In genomic region chr1:53766194-53766748, GRCh38 we compare ENCODE assay signal across 10 cellular contexts.
DNase-seq lines count a peak whose midpoint lies in the region; ATAC-seq and TF ChIP-seq lines count a peak whose summit lies in the region.
"Had no signal": no experiment of that assay in that cellular context is flagged by ENCODE, and none has a peak within 500 bp of the region (broad histone marks: within the 10 kb centered on the region; RNA-seq: fewer than 3 reads in every experiment).

No MANE protein-coding gene starts in this region.

- H3K4me1 ChIP-seq in subcutaneous abdominal adipose tissue (ENCODE audit: control insufficient read depth in 5 of 5, insufficient read depth in 5 of 5, low read length in 5 of 5), result peaks cover 0 to 9% (median 0%) of the 10 kb centered on the region in 5 donors
- H3K4me1 ChIP-seq: pancreas had no signal

- H3K4me3 ChIP-seq in subcutaneous abdominal adipose tissue (ENCODE audit: low read depth in 1 of 5, low read length in 5 of 5), result peak overlapping the region in 1 of 5 donors; percentile 37
- H3K4me3 ChIP-seq: pancreas had no signal

- H3K27ac ChIP-seq in VCaP, result peak overlapping the region; percentile 11; the same call in 1 of the 2 replicates
- peak overlapping the region; percentile 4 for H3K27ac ChIP-seq in subcutaneous abdominal adipose tissue (ENCODE audit: low read depth, low read length)
- H3K27ac ChIP-seq: pancreas, thoracic aorta had no signal

- H3K4me1 Mint-ChIP-seq in stimulated activated naive CD8-positive, alpha-beta T cell treated with anti-CD3 and anti-CD28 coated beads, Interleukin-15, Interleukin-2, amounts not matched to agents 100 ng/mL and 50 ng/mL, for 24 hours (ENCODE audit: low read depth), result peaks cover 21% of the 10 kb centered on the region

- H3K9me3 ChIP-seq in subcutaneous abdominal adipose tissue (ENCODE audit: control insufficient read depth in 5 of 5, low read length in 5 of 5), result no peaks in the 10 kb centered on the region
- H3K9me3 ChIP-seq: pancreas, thoracic aorta had no signal

- ATAC-seq in stimulated activated naive CD8-positive, alpha-beta T cell treated with anti-CD3 and anti-CD28 coated beads, Interleukin-15, Interleukin-2, amounts not matched to agents 100 U/mL and 50 U/mL, for 24 hours, result no peak
- ATAC-seq: pancreas had no signal

- peak overlapping the region; percentile 58 for H3K27ac Mint-ChIP-seq in stimulated activated naive CD8-positive, alpha-beta T cell treated with anti-CD3 and anti-CD28 coated beads, Interleukin-15, Interleukin-2, amounts not matched to agents 100 ng/mL and 50 ng/mL, for 24 hours

- no peaks in the 10 kb centered on the region for H3K27me3 ChIP-seq in subcutaneous abdominal adipose tissue (ENCODE audit: control insufficient read depth in 5 of 5, insufficient read depth in 4 of 5, low read length in 5 of 5)
- H3K27me3 ChIP-seq: pancreas had no signal

- no peak overlapping the region for H3K4me3 Mint-ChIP-seq in stimulated activated naive CD8-positive, alpha-beta T cell treated with anti-CD3 and anti-CD28 coated beads, Interleukin-15, Interleukin-2, amounts not matched to agents 100 ng/mL and 50 ng/mL, for 24 hours

- H3K36me3 Mint-ChIP-seq in stimulated activated naive CD8-positive, alpha-beta T cell treated with anti-CD3 and anti-CD28 coated beads, Interleukin-15, Interleukin-2, amounts not matched to agents 100 ng/mL and 50 ng/mL, for 24 hours (ENCODE audit: low read depth), result peaks cover 84% of the 10 kb centered on the region

- H3K36me3 ChIP-seq in subcutaneous abdominal adipose tissue (ENCODE audit: control insufficient read depth in 5 of 5, insufficient read depth in 5 of 5, low read length in 5 of 5), result peaks cover 0 to 13% (median 2%) of the 10 kb centered on the region in 5 donors
- H3K36me3 ChIP-seq: pancreas, thoracic aorta had no signal

- no peak for DNase-seq in stimulated activated naive CD8-positive, alpha-beta T cell treated with anti-CD3 and anti-CD28 coated beads, Interleukin-15, Interleukin-2, amounts not matched to agents 100 U/mL and 50 U/mL, for 24 hours
- DNase-seq in fibroblast of peridontal ligament (ENCODE audit: extremely low read depth) (peak; percentile 11), COLO668 (lab: John Stamatoyannopoulos, UW; ENCODE audit: unreplicated experiment) (no peak), NCI-H2029 treated with DMSO at 0.1 percent for 48 hours (lab: John Stamatoyannopoulos, UW) (no peak)
- DNase-seq in stimulated activated CD8-positive, alpha-beta memory T cell treated with anti-CD3 and anti-CD28 coated beads, Interleukin-4, amount 100 ng/mL, for 48 hours, result no peak
- DNase-seq: pancreas had no signal

- H3K27me3 Mint-ChIP-seq in stimulated activated naive CD8-positive, alpha-beta T cell treated with anti-CD3 and anti-CD28 coated beads, Interleukin-15, Interleukin-2, amounts not matched to agents 100 ng/mL and 50 ng/mL, for 24 hours, result no peaks in the 10 kb centered on the region

- TF ChIP-seq CTCF in VCaP (conservative IDR thresholded peaks at IDR 0.05), result no peak

- peaks cover 4% of the 10 kb centered on the region for H3K9me3 Mint-ChIP-seq in stimulated activated naive CD8-positive, alpha-beta T cell treated with anti-CD3 and anti-CD28 coated beads, Interleukin-15, Interleukin-2, amounts not matched to agents 100 ng/mL and 50 ng/mL, for 24 hours

- no peak overlapping the region for H3K9ac ChIP-seq in subcutaneous abdominal adipose tissue (ENCODE audit: low read length in 5 of 5)
